13 cellular contexts compared by ENCODE assay signal in the genomic region with DNA sequence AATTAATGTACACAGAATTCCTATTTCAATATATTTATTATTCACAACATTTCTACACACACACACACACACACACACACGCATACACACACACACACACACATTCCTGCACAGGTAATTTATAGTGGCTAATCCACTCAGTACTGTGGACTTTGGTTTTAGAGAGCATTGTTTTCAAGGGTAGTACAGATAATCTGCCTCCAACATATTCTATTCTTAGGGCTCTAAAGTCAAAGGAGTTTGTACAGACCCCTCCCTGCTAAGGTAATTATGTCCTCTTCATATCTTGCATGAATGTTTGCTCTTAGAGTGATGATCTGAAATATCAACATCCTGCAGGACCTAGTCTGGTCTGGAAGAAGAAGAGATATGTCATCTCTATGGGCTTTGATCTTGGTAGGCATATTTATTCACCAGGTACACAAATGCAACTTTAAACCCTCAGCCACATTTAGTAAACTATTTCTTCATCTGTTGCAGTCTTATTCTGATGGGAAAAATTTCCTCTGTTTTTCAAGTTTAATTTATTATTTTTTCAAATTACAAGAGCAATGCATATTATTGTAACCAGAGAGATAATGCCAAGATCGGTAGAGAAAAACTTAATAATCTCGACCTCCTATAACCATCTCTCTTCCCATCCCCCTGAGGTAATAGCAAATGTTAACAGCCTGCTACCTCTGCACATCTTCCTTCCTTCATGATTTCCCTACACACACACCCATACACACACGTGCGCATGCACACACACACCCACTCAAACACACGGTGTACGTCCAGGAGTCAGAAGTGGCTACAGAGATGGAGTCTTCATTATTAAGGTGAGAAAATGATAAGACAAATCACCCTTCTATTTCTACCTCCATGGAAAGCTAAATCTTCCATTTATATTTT. TPM values are rescaled to one million over a fixed set of nuclear protein-coding genes. Genes with fewer than 3 reads are reported as not detected.
DNase-seq lines count a peak whose midpoint lies in the region; ATAC-seq lines count a peak whose summit lies in the region.
"Had no signal": no experiment of that assay in that cellular context is flagged by ENCODE, and none has a peak within 500 bp of the region (broad histone marks: within the 10 kb centered on the region; RNA-seq: fewer than 3 reads in every experiment).

No MANE protein-coding gene starts in this region.

- no peak overlapping the region for H4K8ac ChIP-seq in mesendoderm (ENCODE audit: low read depth, low read length)

- no peaks in the 10 kb centered on the region for H3K79me2 ChIP-seq in mesendoderm (ENCODE audit: control insufficient read depth, insufficient read depth, low read length)

- DNase-seq in NCI-H146 (lab: John Stamatoyannopoulos, UW) (peak; percentile 11), NCI-H146 treated with DMSO at 0.1 percent for 48 hours (lab: John Stamatoyannopoulos, UW; ENCODE audit: unreplicated experiment) (no peak), DMS53 treated with DMSO at 0.1 percent for 48 hours (lab: John Stamatoyannopoulos, UW; ENCODE audit: unreplicated experiment) (peak; percentile 24), left colon (no peak), mesendoderm (no peak), NCI-H226 (no peak), middle frontal gyrus (ENCODE audit: extremely low spot score, low spot score) (no peak)
- DNase-seq: AML-193; CD4-positive, alpha-beta T cell; H9 had no signal

- no peak overlapping the region for H3K18ac ChIP-seq in mesendoderm (ENCODE audit: low read length)

- no peak overlapping the region for H2BK5ac ChIP-seq in mesendoderm (ENCODE audit: low read length)

- no peak overlapping the region for H3K9ac ChIP-seq in mesendoderm (ENCODE audit: low read length)

- H3K27ac ChIP-seq in mesendoderm (ENCODE audit: low read depth, low read length) = no peak overlapping the region
- H3K27ac ChIP-seq: 22Rv1, A549, C4-2B had no signal

- no peak overlapping the region for H3K4ac ChIP-seq in mesendoderm (ENCODE audit: low read depth, low read length)

- no peaks in the 10 kb centered on the region for H3K4me1 ChIP-seq in mesendoderm (ENCODE audit: control insufficient read depth, low read depth, low read length)

- H3K79me1 ChIP-seq in mesendoderm (ENCODE audit: low read length) = no peaks in the 10 kb centered on the region

- peak; percentile 98 for ATAC-seq in left colon
- ATAC-seq: A549 had no signal

- H3K4me3 ChIP-seq in mesendoderm (ENCODE audit: low read length) = no peak overlapping the region
- H3K4me3 ChIP-seq: A549 had no signal

- H2BK120ac ChIP-seq in mesendoderm (ENCODE audit: low read depth, low read length) = no peak overlapping the region

- intact Hi-C loops in left colon (cut with DNase I, micrococcal nuclease) = no loop called here

- H3K56ac ChIP-seq in mesendoderm (ENCODE audit: low read length) = no peak overlapping the region

- no peak overlapping the region for H4K5ac ChIP-seq in mesendoderm (ENCODE audit: low read length)

- no CpG with 5 or more reads among the region's 7 CpGs for WGBS in mesendoderm (ENCODE audit: extremely low coverage, insufficient coverage, low lambda C conversion rate)

- H3K27me3 ChIP-seq in mesendoderm (ENCODE audit: insufficient read depth, low read length, poor library complexity) = no peaks in the 10 kb centered on the region

- H2BK15ac ChIP-seq in mesendoderm (replicated peaks; ENCODE audit: low read depth) = no peak overlapping the region

- no peaks in the 10 kb centered on the region for H3K36me3 ChIP-seq in mesendoderm (ENCODE audit: control insufficient read depth, insufficient read depth, low read length)

- no peak overlapping the region for H2AK5ac ChIP-seq in mesendoderm (ENCODE audit: low read length)

- H3K4me2 ChIP-seq in mesendoderm (ENCODE audit: low read length) = no peak overlapping the region
- H3K4me2 ChIP-seq: A549 had no signal

- no peak overlapping the region for H3K23ac ChIP-seq in mesendoderm (ENCODE audit: low read length)

RNA-seq across cellular contexts. Expression of gene POLE4, which starts 18.3 kb away (rescaled TPM):
- 10 to 100 TPM; 64.9 to 68.3 TPM for total RNA-seq in left colon
- 31.7 TPM for polyA plus RNA-seq in mesendoderm (2013, experiment 1 of 2)
- 29.4 TPM for polyA plus RNA-seq in mesendoderm (2013, experiment 2 of 2)

Comparison
In these comparisons a context has a peak if more than half of its experiments do, and no peak if none do; other contexts are left out.
1. DNase-seq: peak in NCI-H146 (single experiment) and DMS53 treated with DMSO at 0.1 percent for 48 hours (single experiment); none in NCI-H146 treated with DMSO at 0.1 percent for 48 hours (single experiment), left colon (0 of 2), mesendoderm (single experiment), NCI-H226 (single experiment) and middle frontal gyrus (single experiment).